17 cellular contexts compared by ENCODE assay signal in genomic region chr13:110770678-110771077, GRCh38. TPM values are rescaled to one million over a fixed set of nuclear protein-coding genes. Genes with fewer than 3 reads are reported as not detected.
DNase-seq lines count a peak whose midpoint lies in the region; ATAC-seq, FAIRE-seq and TF ChIP-seq lines count a peak whose summit lies in the region.
"Had no signal": no experiment of that assay in that cellular context is flagged by ENCODE, and none has a peak within 500 bp of the region (broad histone marks: within the 10 kb centered on the region; RNA-seq: fewer than 3 reads in every experiment).

No MANE protein-coding gene starts in this region.

- no CpG with 5 or more reads among the region's 10 CpGs for WGBS in mesendoderm (ENCODE audit: extremely low coverage, insufficient coverage, low lambda C conversion rate)

- H3K79me1 ChIP-seq in mesendoderm (ENCODE audit: low read length): no peaks in the 10 kb centered on the region

- no peak for TF ChIP-seq CTCF in bronchial epithelial cell (IDR thresholded peaks at IDR 0.05; ENCODE audit: insufficient read depth, low read length, severe bottlenecking)

- H3K18ac ChIP-seq in mesendoderm (ENCODE audit: low read length): no peak overlapping the region

- H3K36me3 ChIP-seq in BLaER1 treated with 17β-estradiol and CSF1 and Interleukin-3, amounts not matched to agents 10 nM and 100 nM: no peaks in the 10 kb centered on the region
- H3K36me3 ChIP-seq in bronchial epithelial cell (ENCODE audit: control insufficient read depth, insufficient read depth, low read length) (no peaks in the 10 kb centered on the region), mesendoderm (ENCODE audit: control insufficient read depth, insufficient read depth, low read length) (no peaks in the 10 kb centered on the region), HAP-1 (replicated peaks) (no peaks in the 10 kb centered on the region)
- H3K36me3 ChIP-seq: BE2C had no signal

- no peak overlapping the region for H2AK5ac ChIP-seq in mesendoderm (ENCODE audit: low read length)

- no peaks in the 10 kb centered on the region for H4K20me1 ChIP-seq in BLaER1 treated with 17β-estradiol and CSF1 and Interleukin-3, amounts not matched to agents 10 nM and 100 nM

- no peak overlapping the region for H3K9ac ChIP-seq in BLaER1 treated with 17β-estradiol and CSF1 and Interleukin-3, amounts not matched to agents 10 nM and 100 nM
- H3K9ac ChIP-seq in mesendoderm (ENCODE audit: low read length): no peak overlapping the region
- H3K9ac ChIP-seq: GM23248 had no signal

- no peak overlapping the region for H2BK5ac ChIP-seq in mesendoderm (ENCODE audit: low read length)

- H3K4ac ChIP-seq in mesendoderm (ENCODE audit: low read depth, low read length): no peak overlapping the region

- no peaks in the 10 kb centered on the region for H3K27me3 ChIP-seq in BLaER1 treated with 17β-estradiol and CSF1 and Interleukin-3, amounts not matched to agents 10 nM and 100 nM
- H3K27me3 ChIP-seq in bronchial epithelial cell (ENCODE audit: control insufficient read depth, insufficient read depth, low read length): no peaks in the 10 kb centered on the region
- H3K27me3 ChIP-seq in mesendoderm (ENCODE audit: insufficient read depth, low read length, poor library complexity): no peaks in the 10 kb centered on the region
- H3K27me3 ChIP-seq in HAP-1 (ENCODE audit: low read depth): no peaks in the 10 kb centered on the region

- FAIRE-seq in H54 (lab: Jason Lieb, UNC) (peak; percentile 11), bronchial epithelial cell (lab: Jason Lieb, UNC) (peak; percentile 62)
- FAIRE-seq: A204.1, GM12878 had no signal

- in situ Hi-C loops in HAP-1 (cut with MboI; ENCODE audit: low sequenced_read_pairs): no loop called here

- H3K4me2 ChIP-seq in BLaER1 treated with 17β-estradiol and CSF1 and Interleukin-3, amounts not matched to agents 10 nM and 100 nM: peak overlapping the region; percentile 55 to 78 (median 70)
- no peak overlapping the region for H3K4me2 ChIP-seq in mesendoderm (ENCODE audit: low read length)

- H3K23ac ChIP-seq in mesendoderm (ENCODE audit: low read length): no peak overlapping the region

- H3K4me3 ChIP-seq in BLaER1 treated with 17β-estradiol and CSF1 and Interleukin-3, amounts not matched to agents 10 nM and 100 nM: no peak overlapping the region
- H3K4me3 ChIP-seq in bronchial epithelial cell (ENCODE audit: low read depth, low read length) (no peak overlapping the region), mesendoderm (ENCODE audit: low read length) (no peak overlapping the region), HAP-1 (no peak overlapping the region)
- H3K4me3 ChIP-seq: GM12878, GM23248 had no signal

- ATAC-seq in GM21529 (IDR thresholded peaks at IDR 0.05; ENCODE audit: unreplicated experiment): no peak

- H4K5ac ChIP-seq in mesendoderm (ENCODE audit: low read length): no peak overlapping the region

- DNase-seq in H54 (ENCODE audit: insufficient read length, low spot score) (no peak), bronchial epithelial cell (ENCODE audit: low read depth) (no peak), mesendoderm (peak; percentile 7), COR-L47 (lab: John Stamatoyannopoulos, UW) (no peak), HAP-1 (ENCODE audit: low spot score in 2 of 2) (no peak)
- DNase-seq: ACHN; BE2C; CD4-positive, alpha-beta memory T cell; DMS 273 treated with DMSO at 0.1 percent for 48 hours; DMS53; DND-41; GM23248; H7 had no signal

- no peak overlapping the region for H4K8ac ChIP-seq in mesendoderm (ENCODE audit: low read depth, low read length)

- H3K56ac ChIP-seq in mesendoderm (ENCODE audit: low read length): no peak overlapping the region

- H3K9me3 ChIP-seq in BLaER1 treated with 17β-estradiol and CSF1 and Interleukin-3, amounts not matched to agents 10 nM and 100 nM (replicated peaks in 1 of 11): no peaks in the 10 kb centered on the region
- no peaks in the 10 kb centered on the region for H3K9me3 ChIP-seq in HAP-1
- H3K9me3 ChIP-seq: BE2C had no signal

- H3K79me2 ChIP-seq in mesendoderm (ENCODE audit: control insufficient read depth, insufficient read depth, low read length): no peaks in the 10 kb centered on the region

- H2BK120ac ChIP-seq in mesendoderm (ENCODE audit: low read depth, low read length): no peak overlapping the region

- no peak overlapping the region for H2BK15ac ChIP-seq in mesendoderm (replicated peaks; ENCODE audit: low read depth)

- H3K4me1 ChIP-seq in BLaER1 treated with 17β-estradiol and CSF1 and Interleukin-3, amounts not matched to agents 10 nM and 100 nM: peaks cover 16 to 32% (median 27%) of the 10 kb centered on the region in 10 experiments
- no peaks in the 10 kb centered on the region for H3K4me1 ChIP-seq in mesendoderm (ENCODE audit: control insufficient read depth, low read depth, low read length)
- H3K4me1 ChIP-seq in HAP-1: no peaks in the 10 kb centered on the region
- H3K4me1 ChIP-seq: BE2C had no signal

- TF ChIP-seq POLR2A in H54 (IDR thresholded peaks at IDR 0.05; ENCODE audit: low read depth, low read length): no peak

- H3K27ac ChIP-seq in BLaER1 treated with 17β-estradiol and CSF1 and Interleukin-3, amounts not matched to agents 10 nM and 100 nM: 0 out of 22 replicates have a peak overlapping the region, but pooled peaks of 1 of the 11 experiments have one; percentile 23
- no peak overlapping the region for H3K27ac ChIP-seq in mesendoderm (ENCODE audit: low read depth, low read length)
- H3K27ac ChIP-seq: GM23248 had no signal

RNA-seq across cellular contexts. Expression of gene ING1, which starts 57.2 kb away (rescaled TPM):
- total RNA-seq in bronchial epithelial cell: 13.4 and 19.1 TPM in 2 replicates
- polyA plus RNA-seq in mesendoderm (2013, experiment 1 of 2): 21.0 TPM
- 19.7 TPM for polyA plus RNA-seq in mesendoderm (2013, experiment 2 of 2)
